ENCODE assay signal across 16 cellular contexts in genomic region chr9:130639119-130639485, GRCh38. TPM values are rescaled to one million over a fixed set of nuclear protein-coding genes. Genes with fewer than 3 reads are reported as not detected.
DNase-seq lines count a peak whose midpoint lies in the region; ATAC-seq and TF ChIP-seq lines count a peak whose summit lies in the region.
"Had no signal": no experiment of that assay in that cellular context is flagged by ENCODE, and none has a peak within 500 bp of the region (broad histone marks: within the 10 kb centered on the region; RNA-seq: fewer than 3 reads in every experiment).

No MANE protein-coding gene starts in this region.

- TF ChIP-seq CTCF in HL-60 (IDR thresholded peaks at IDR 0.05; ENCODE audit: insufficient read depth, low read length) (no peak), chondrocyte (IDR thresholded peaks at IDR 0.05) (no peak), progenitor cell of endocrine pancreas (IDR thresholded peaks at IDR 0.05; ENCODE audit: unreplicated experiment) (no peak), osteocyte (IDR thresholded peaks at IDR 0.05) (no peak)

- H3K9me3 Mint-ChIP-seq in chondrocyte (ENCODE audit: low read depth), result no peaks in the 10 kb centered on the region
- no peaks in the 10 kb centered on the region for H3K9me3 Mint-ChIP-seq in progenitor cell of endocrine pancreas (ENCODE audit: low read depth)
- H3K9me3 Mint-ChIP-seq in osteocyte (ENCODE audit: unreplicated experiment), result no peaks in the 10 kb centered on the region
- no peaks in the 10 kb centered on the region for H3K9me3 Mint-ChIP-seq in activated T-cell treated with anti-CD3 and anti-CD28 coated beads, Interleukin-2, amount 50 U/mL, for 72 hours

- H3K4me3 ChIP-seq in HL-60 (replicated peaks; ENCODE audit: insufficient read depth, low read length), result no peak overlapping the region
- H3K4me3 ChIP-seq: K562 had no signal

- DNase-seq in HL-60 (ENCODE audit: low read depth in 1 of 2, low spot score in 1 of 2) (peak in 1 of 2 experiments; percentile 44), NOMO-1 (lab: John Stamatoyannopoulos, UW; ENCODE audit: unreplicated experiment in 2 of 2) (peak; percentile 52 to 61), chondrocyte (ENCODE audit: low spot score) (peak; percentile 60), progenitor cell of endocrine pancreas (ENCODE audit: low spot score, unreplicated experiment) (no peak), superior temporal gyrus (ENCODE audit: extremely low spot score) (no peak), osteocyte (ENCODE audit: extremely low spot score, unreplicated experiment) (no peak)
- DNase-seq in activated T-cell treated with anti-CD3 and anti-CD28 coated beads, Interleukin-2, amount 50 U/mL, for 72 hours, result no peak
- DNase-seq: AML-193, HCEC 1CT, NCI-H1694, NCI-H524, SHP77, SK-N-SH had no signal

- 0 out of 2 replicates have a peak overlapping the region, but pooled peaks have one; percentile 4 for H3K27ac ChIP-seq in HL-60 (replicated peaks)

- no peaks in the 10 kb centered on the region for H3K4me1 Mint-ChIP-seq in chondrocyte (ENCODE audit: low read depth)
- H3K4me1 Mint-ChIP-seq in progenitor cell of endocrine pancreas (ENCODE audit: low read depth), result no peaks in the 10 kb centered on the region
- H3K4me1 Mint-ChIP-seq in osteocyte (ENCODE audit: unreplicated experiment), result no peaks in the 10 kb centered on the region
- no peaks in the 10 kb centered on the region for H3K4me1 Mint-ChIP-seq in activated T-cell treated with anti-CD3 and anti-CD28 coated beads, Interleukin-2, amount 50 U/mL, for 72 hours (ENCODE audit: low read depth)
- H3K4me1 Mint-ChIP-seq: CD14-positive monocyte had no signal

- no peak for ATAC-seq in GM21717 (IDR thresholded peaks at IDR 0.05; ENCODE audit: unreplicated experiment)
- no peak for ATAC-seq in activated T-cell treated with anti-CD3 and anti-CD28 coated beads, Interleukin-2, amount 50 U/mL, for 72 hours (replicated peaks in 1 of 2)
- ATAC-seq: K562 had no signal

- H3K27me3 Mint-ChIP-seq in chondrocyte (ENCODE audit: low read depth) (no peaks in the 10 kb centered on the region), progenitor cell of endocrine pancreas (no peaks in the 10 kb centered on the region), osteocyte (ENCODE audit: unreplicated experiment) (no peaks in the 10 kb centered on the region)
- H3K27me3 Mint-ChIP-seq in activated T-cell treated with anti-CD3 and anti-CD28 coated beads, Interleukin-2, amount 50 U/mL, for 72 hours (ENCODE audit: low read depth), result no peaks in the 10 kb centered on the region

- H3K4me3 Mint-ChIP-seq in chondrocyte (ENCODE audit: unreplicated experiment), result no peak overlapping the region
- no peak overlapping the region for H3K4me3 Mint-ChIP-seq in progenitor cell of endocrine pancreas (ENCODE audit: low read depth)
- no peak overlapping the region for H3K4me3 Mint-ChIP-seq in osteocyte (ENCODE audit: unreplicated experiment)
- H3K4me3 Mint-ChIP-seq in activated T-cell treated with anti-CD3 and anti-CD28 coated beads, Interleukin-2, amount 50 U/mL, for 72 hours, result no peak overlapping the region
- H3K4me3 Mint-ChIP-seq: CD14-positive monocyte had no signal

- H3K27ac Mint-ChIP-seq in chondrocyte (ENCODE audit: unreplicated experiment) (no peak overlapping the region), progenitor cell of endocrine pancreas (peak overlapping the region; percentile 60), osteocyte (ENCODE audit: unreplicated experiment) (no peak overlapping the region)
- H3K27ac Mint-ChIP-seq in activated T-cell treated with anti-CD3 and anti-CD28 coated beads, Interleukin-2, amount 50 U/mL, for 72 hours, result no peak overlapping the region
- H3K27ac Mint-ChIP-seq: CD14-positive monocyte had no signal

- H3K36me3 Mint-ChIP-seq in chondrocyte (ENCODE audit: low read depth), result peaks cover 21% of the 10 kb centered on the region
- H3K36me3 Mint-ChIP-seq in progenitor cell of endocrine pancreas (ENCODE audit: insufficient read depth), result peaks cover 8% of the 10 kb centered on the region
- H3K36me3 Mint-ChIP-seq in osteocyte (ENCODE audit: unreplicated experiment), result peaks cover 31% of the 10 kb centered on the region
- no peaks in the 10 kb centered on the region for H3K36me3 Mint-ChIP-seq in activated T-cell treated with anti-CD3 and anti-CD28 coated beads, Interleukin-2, amount 50 U/mL, for 72 hours (ENCODE audit: insufficient read depth in 2 of 2)

- no peaks in the 10 kb centered on the region for H3K27me3 ChIP-seq in HL-60 (ENCODE audit: insufficient read depth, poor library complexity, severe bottlenecking)

RNA-seq across cellular contexts. Expression of gene PRDM12, which starts 25.3 kb away (rescaled TPM):
- 0.10 to 0.23 TPM in 2 of 3 replicates, not detected in the other for total RNA-seq in chondrocyte
- total RNA-seq in progenitor cell of endocrine pancreas, result not detected in 2 replicates
- total RNA-seq in osteocyte, result not detected in 2 replicates
- not detected for total RNA-seq in activated T-cell treated with anti-CD3 and anti-CD28 coated beads, Interleukin-2, amount 50 U/mL, for 72 hours

RNA-seq across cellular contexts. Expression of gene EXOSC2, which starts 54.5 kb away (rescaled TPM):
- total RNA-seq in chondrocyte (15.6 to 27.7 TPM (median 16.2 TPM) in 3 replicates), progenitor cell of endocrine pancreas (45.9 and 46.5 TPM in 2 replicates), osteocyte (26.1 and 26.2 TPM in 2 replicates)
- total RNA-seq in activated T-cell treated with anti-CD3 and anti-CD28 coated beads, Interleukin-2, amount 50 U/mL, for 72 hours, result 10 to 100 TPM; 43.7 to 55.0 TPM

RNA-seq across cellular contexts. Expression of gene FUBP3, which starts 59.7 kb away (rescaled TPM):
- total RNA-seq in chondrocyte (52.8 to 61.2 TPM (median 54.4 TPM) in 3 replicates), progenitor cell of endocrine pancreas (62.8 and 68.9 TPM in 2 replicates), osteocyte (67.7 and 72.7 TPM in 2 replicates)
- 10 to 100 TPM; 33.0 to 37.1 TPM for total RNA-seq in activated T-cell treated with anti-CD3 and anti-CD28 coated beads, Interleukin-2, amount 50 U/mL, for 72 hours

Comparison
In these comparisons a context has a peak if more than half of its experiments do, and no peak if none do; other contexts are left out.
1. DNase-seq: peak in NOMO-1 (2 of 2) and chondrocyte (single experiment); none in progenitor cell of endocrine pancreas (single experiment), superior temporal gyrus (single experiment), osteocyte (single experiment) and activated T-cell treated with anti-CD3 and anti-CD28 coated beads, Interleukin-2, amount 50 U/mL, for 72 hours (0 of 2).